Comparison of ENCODE assay signal across 1 cellular context in genomic region chr22:21808130-21808529, GRCh38.
TF ChIP-seq lines count a peak whose summit lies in the region.

No MANE protein-coding gene starts in this region.

TF ChIP-seq in WTC11, 78 proteins besides CTCF, POLR2A, EP300 and RAD21 (continued from another document):
- no peak for TF ChIP-seq ZNF425 (CRISPR knock-in tag; conservative IDR thresholded peaks at IDR 0.05)
